16 cellular contexts compared by ENCODE assay signal in genomic region chr7:108270385-108270784, GRCh38.
A peak's percentile ranks its signal among the peaks of the same experiment; 100 is the strongest.
DNase-seq lines count a peak whose midpoint lies in the region; ATAC-seq, FAIRE-seq and TF ChIP-seq lines count a peak whose summit lies in the region.
"Had no signal": no experiment of that assay in that cellular context is flagged by ENCODE, and none has a peak within 500 bp of the region (broad histone marks: within the 10 kb centered on the region; RNA-seq: fewer than 3 reads in every experiment).

No MANE protein-coding gene starts in this region.

- TF ChIP-seq CTCF in astrocyte of the cerebellum (IDR thresholded peaks at IDR 0.05; ENCODE audit: low read depth, low read length, missing control alignments) (no peak), stomach (IDR thresholded peaks at IDR 0.05) (no peak), foreskin keratinocyte (conservative IDR thresholded peaks at IDR 0.05) (no peak)

- H3K4me3 ChIP-seq in astrocyte of the cerebellum (ENCODE audit: low read depth, low read length) (no peak overlapping the region), stomach (no peak overlapping the region)
- H3K4me3 ChIP-seq: psoas muscle had no signal

- 59 to 64% (median 61%) methylated on average over 5 of the region's 5 CpGs for whole genome bisulfite sequencing in stomach, 5 donors

- in situ Hi-C loops in astrocyte of the cerebellum (cut with HindIII; ENCODE audit: low sequenced_read_pairs) = no loop called here

- intact Hi-C loops in stomach (cut with DNase I; ENCODE audit: low total_unique reads) = no loop called here

- peak; percentile 27 for FAIRE-seq in GM12892 (lab: Jason Lieb, UNC)
- FAIRE-seq: colon had no signal

- no peaks in the 10 kb centered on the region for H3K9me3 ChIP-seq in stomach
- H3K9me3 ChIP-seq: psoas muscle had no signal

- ATAC-seq in GM19468 (IDR thresholded peaks at IDR 0.05; ENCODE audit: extremely low read depth, unreplicated experiment) (peak; percentile 81), HG03095 (IDR thresholded peaks at IDR 0.05; ENCODE audit: unreplicated experiment) (peak; percentile 80), HG02763 (IDR thresholded peaks at IDR 0.05; ENCODE audit: unreplicated experiment) (no peak), foreskin keratinocyte (no peak)
- ATAC-seq: psoas muscle; stimulated activated memory B cell treated with anti-CD40 and anti-IgM and Interleukin-4, amounts not matched to agents 10 μg/mL and 1 μg/mL and 100 μg/mL, for 72 hours had no signal

- H3K27me3 ChIP-seq in stomach (no peaks in the 10 kb centered on the region), foreskin keratinocyte (no peaks in the 10 kb centered on the region)

- no peaks in the 10 kb centered on the region for H3K36me3 ChIP-seq in stomach

- DNase-seq in GM12892 (ENCODE audit: insufficient read length) = no peak
- peak; percentile 70 for DNase-seq in astrocyte of the cerebellum (ENCODE audit: low read depth)
- no peak for DNase-seq in islet precursor cell
- no peak for DNase-seq in stomach
- no peak for DNase-seq in foreskin keratinocyte
- DNase-seq: AML-193; NCI-H1694; NCI-H774; psoas muscle; SIG-M5; stimulated activated CD4-positive, alpha-beta T cell treated with anti-CD3 and anti-CD28 coated beads, Interleukin-2, amount 100 ng/mL, for 48 hours had no signal

- TF ChIP-seq EP300 in stomach (IDR thresholded peaks at IDR 0.05) = no peak

- TF ChIP-seq POLR2A in GM12892 (IDR thresholded peaks at IDR 0.05; ENCODE audit: low read depth, low read length) = no peak
- no peak for TF ChIP-seq POLR2A in stomach (IDR thresholded peaks at IDR 0.05)

- H3K4me1 ChIP-seq in stomach = no peaks in the 10 kb centered on the region
- no peaks in the 10 kb centered on the region for H3K4me1 ChIP-seq in foreskin keratinocyte
- H3K4me1 ChIP-seq: psoas muscle had no signal

- no peak overlapping the region for H3K27ac ChIP-seq in stomach
- no peak overlapping the region for H3K27ac ChIP-seq in foreskin keratinocyte
- H3K27ac ChIP-seq: psoas muscle had no signal

Comparison
In these comparisons a context has a peak if more than half of its experiments do, and no peak if none do; other contexts are left out.
1. ATAC-seq: peak in GM19468 (single experiment) and HG03095 (single experiment); none in HG02763 (single experiment) and foreskin keratinocyte (single experiment).